18 cellular contexts compared by ENCODE assay signal in the genomic region with DNA sequence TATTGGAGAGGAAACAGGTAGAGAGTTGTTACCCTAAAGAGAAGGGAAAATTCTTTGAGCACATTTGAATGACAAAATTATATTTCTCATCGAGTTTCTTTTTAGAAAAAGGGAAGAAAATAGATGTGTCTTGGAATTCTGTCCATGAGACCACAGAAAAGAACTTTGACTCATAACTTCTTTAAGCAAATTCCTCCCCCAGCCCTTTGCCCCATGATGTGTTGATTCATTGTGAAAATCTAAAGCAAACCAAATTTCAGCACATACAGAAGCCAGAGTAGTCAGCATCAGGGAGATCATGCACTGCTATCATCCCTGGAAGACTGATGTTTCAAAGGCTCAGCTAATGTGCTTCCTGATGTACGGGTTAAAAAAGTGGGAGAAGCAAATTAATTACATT.
DNase-seq lines count a peak whose midpoint lies in the region; ATAC-seq and TF ChIP-seq lines count a peak whose summit lies in the region.
"Had no signal": no experiment of that assay in that cellular context is flagged by ENCODE, and none has a peak within 500 bp of the region (broad histone marks: within the 10 kb centered on the region; RNA-seq: fewer than 3 reads in every experiment).

No MANE protein-coding gene starts in this region.

- H3K4me3 Mint-ChIP-seq in chondrocyte (ENCODE audit: unreplicated experiment): peak overlapping the region; percentile 21
- no peak overlapping the region for H3K4me3 Mint-ChIP-seq in CD14-positive monocyte
- H3K4me3 Mint-ChIP-seq: activated CD8-positive, alpha-beta T cell treated with anti-CD3 and anti-CD28 coated beads, Interleukin-2, amount 10 ng/mL, durations not matched to agents 7 days and 5 days; activated naive CD8-positive, alpha-beta T cell treated with anti-CD3 and anti-CD28 coated beads, Interleukin-2, amount 10 ng/mL, durations not matched to agents 7 days and 5 days; CD8-positive, alpha-beta memory T cell; IgD-negative memory B cell; stimulated activated naive CD8-positive, alpha-beta T cell treated with anti-CD3 and anti-CD28 coated beads, Interleukin-15, Interleukin-2, amounts not matched to agents 100 ng/mL and 50 ng/mL, for 24 hours; T-helper 1 cell treated with Interleukin-12 subunit alpha and Interleukin-12 subunit beta and Interleukin-4 antibody, amounts not matched to agents 30 μg/mL and 1 μg/mL, for 36 hours; WTC11 had no signal

- no peak for ATAC-seq in HG02884 (IDR thresholded peaks at IDR 0.05; ENCODE audit: unreplicated experiment)
- ATAC-seq: activated CD8-positive, alpha-beta T cell treated with anti-CD3 and anti-CD28 coated beads, Interleukin-2, amount 10 ng/mL, durations not matched to agents 7 days and 5 days; left lung had no signal

- H3K4me1 Mint-ChIP-seq in chondrocyte (ENCODE audit: low read depth) (peaks cover 63% of the 10 kb centered on the region), CD14-positive monocyte (no peaks in the 10 kb centered on the region)
- H3K4me1 Mint-ChIP-seq: activated naive CD8-positive, alpha-beta T cell treated with anti-CD3 and anti-CD28 coated beads, Interleukin-2, amount 10 ng/mL, durations not matched to agents 7 days and 5 days; CD8-positive, alpha-beta memory T cell; IgD-negative memory B cell had no signal

- H3K27me3 Mint-ChIP-seq in chondrocyte (ENCODE audit: low read depth) (no peaks in the 10 kb centered on the region), CD14-positive monocyte (ENCODE audit: low read depth in 3 of 3) (peaks cover 0 to 2% (median 2%) of the 10 kb centered on the region in 3 donors)
- H3K27me3 Mint-ChIP-seq: activated naive CD8-positive, alpha-beta T cell treated with anti-CD3 and anti-CD28 coated beads, Interleukin-2, amount 10 ng/mL, durations not matched to agents 7 days and 5 days; IgD-negative memory B cell had no signal

- TF ChIP-seq CTCF in chondrocyte (IDR thresholded peaks at IDR 0.05) (no peak), CD14-positive monocyte (IDR thresholded peaks at IDR 0.05) (no peak)

- H3K9me3 Mint-ChIP-seq in chondrocyte (ENCODE audit: low read depth) (no peaks in the 10 kb centered on the region), CD14-positive monocyte (peaks cover 0 to 4% (median 0%) of the 10 kb centered on the region in 7 donors)
- H3K9me3 Mint-ChIP-seq: activated naive CD8-positive, alpha-beta T cell treated with anti-CD3 and anti-CD28 coated beads, Interleukin-2, amount 10 ng/mL, durations not matched to agents 7 days and 5 days; T-helper 1 cell treated with Interleukin-12 subunit alpha and Interleukin-12 subunit beta and Interleukin-4 antibody, amounts not matched to agents 30 μg/mL and 1 μg/mL, for 36 hours; WTC11 had no signal

- intact Hi-C loops in CD14-positive monocyte (cut with micrococcal nuclease): no loop called here

- peak; percentile 11 for DNase-seq in AG08395 (ENCODE audit: low spot score)
- peak; percentile 60 for DNase-seq in M059J (ENCODE audit: low read depth)
- no peak for DNase-seq in chondrocyte (ENCODE audit: low spot score)
- peak; percentile 47 for DNase-seq in kidney tubule cell (ENCODE audit: low spot score)
- no peak for DNase-seq in CD14-positive monocyte (ENCODE audit: low spot score)
- DNase-seq in RKO (ENCODE audit: low spot score): no peak
- no peak for DNase-seq in central memory CD4-positive, alpha-beta T cell
- DNase-seq: activated CD8-positive, alpha-beta T cell treated with anti-CD3 and anti-CD28 coated beads, Interleukin-2, amount 10 ng/mL, durations not matched to agents 7 days and 5 days; activated naive CD8-positive, alpha-beta T cell treated with anti-CD3 and anti-CD28 coated beads, Interleukin-2, amount 10 ng/mL, durations not matched to agents 7 days and 5 days; CD8-positive, alpha-beta memory T cell; DND-41; left lung; NCI-H774 had no signal

- peaks cover 1% of the 10 kb centered on the region for H3K36me3 Mint-ChIP-seq in chondrocyte (ENCODE audit: low read depth)
- H3K36me3 Mint-ChIP-seq in CD14-positive monocyte: no peaks in the 10 kb centered on the region
- H3K36me3 Mint-ChIP-seq: activated naive CD8-positive, alpha-beta T cell treated with anti-CD3 and anti-CD28 coated beads, Interleukin-2, amount 10 ng/mL, durations not matched to agents 7 days and 5 days; CD8-positive, alpha-beta memory T cell; IgD-negative memory B cell; WTC11 had no signal

- peak overlapping the region; percentile 82 for H3K27ac Mint-ChIP-seq in chondrocyte (ENCODE audit: unreplicated experiment)
- no peak overlapping the region for H3K27ac Mint-ChIP-seq in CD14-positive monocyte
- H3K27ac Mint-ChIP-seq: activated CD8-positive, alpha-beta T cell treated with anti-CD3 and anti-CD28 coated beads, Interleukin-2, amount 10 ng/mL, durations not matched to agents 7 days and 5 days; activated naive CD8-positive, alpha-beta T cell treated with anti-CD3 and anti-CD28 coated beads, Interleukin-2, amount 10 ng/mL, durations not matched to agents 7 days and 5 days; CD8-positive, alpha-beta memory T cell; IgD-negative memory B cell; stimulated activated naive CD8-positive, alpha-beta T cell treated with anti-CD3 and anti-CD28 coated beads, Interleukin-15, Interleukin-2, amounts not matched to agents 100 ng/mL and 50 ng/mL, for 24 hours; T-helper 1 cell treated with Interleukin-12 subunit alpha and Interleukin-12 subunit beta and Interleukin-4 antibody, amounts not matched to agents 30 μg/mL and 1 μg/mL, for 36 hours had no signal

Comparison
In these comparisons a context has a peak if more than half of its experiments do, and no peak if none do; other contexts are left out.
1. DNase-seq: peak in AG08395 (single experiment), M059J (single experiment) and kidney tubule cell (single experiment); none in chondrocyte (single experiment), CD14-positive monocyte (single experiment), RKO (single experiment) and central memory CD4-positive, alpha-beta T cell (single experiment).